In the genomic region with DNA sequence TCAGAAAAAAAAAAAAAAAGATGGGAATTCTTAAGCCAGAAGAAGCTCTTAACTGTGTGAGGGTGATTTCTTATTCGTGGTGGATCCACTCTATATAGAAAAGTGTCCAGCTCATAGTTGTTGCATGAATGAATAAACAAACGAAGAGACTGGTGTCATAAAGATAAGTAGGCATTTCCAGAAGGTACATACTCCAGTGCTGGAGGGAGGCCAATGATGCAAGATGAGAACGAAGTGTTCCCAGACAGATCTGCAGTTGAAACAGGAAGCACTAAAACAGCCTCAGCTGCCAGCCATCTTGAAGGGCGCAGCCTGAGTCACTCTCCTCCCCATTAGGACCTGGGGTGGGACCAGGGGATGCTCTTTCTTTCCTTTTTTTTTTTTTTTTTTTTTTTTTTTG, we compare ENCODE assay signal across 9 cellular contexts. TPM values are rescaled to one million over a fixed set of nuclear protein-coding genes. Genes with fewer than 3 reads are reported as not detected.
A peak's percentile ranks its signal among the peaks of the same experiment; 100 is the strongest.
DNase-seq lines count a peak whose midpoint lies in the region; ATAC-seq, FAIRE-seq and TF ChIP-seq lines count a peak whose summit lies in the region.
"Had no signal": no experiment of that assay in that cellular context is flagged by ENCODE, and none has a peak within 500 bp of the region (broad histone marks: within the 10 kb centered on the region; RNA-seq: fewer than 3 reads in every experiment).

No MANE protein-coding gene starts in this region.

- intact Hi-C loops in heart right ventricle (cut with DNase I) = no loop called here
- intact Hi-C loops in tibial artery (cut with DNase I; ENCODE audit: low total_unique reads) = no loop called here
- intact Hi-C loops in activated T-helper 1 cell treated with anti-CD3 and anti-CD28 coated beads, Interleukin-12 subunit alpha, Interleukin-12 subunit beta, Interleukin-2, Interleukin-4 antibody, amounts not matched to agents 30 ng/mL and 10 ng/mL and 1 ng/mL, durations not matched to agents 14 hours and 24 hours and 36 hours (cut with micrococcal nuclease) = no loop called here

- H3K4me3 ChIP-seq in heart right ventricle (no peak overlapping the region), tibial artery (no peak overlapping the region)

- peaks cover 3% of the 10 kb centered on the region for H3K9me3 Mint-ChIP-seq in activated T-helper 1 cell treated with anti-CD3 and anti-CD28 coated beads, Interleukin-12 subunit alpha, Interleukin-12 subunit beta, Interleukin-2, Interleukin-4 antibody, amounts not matched to agents 30 ng/mL and 10 ng/mL and 1 ng/mL, durations not matched to agents 14 hours and 24 hours and 36 hours

- H3K4me1 Mint-ChIP-seq in activated T-helper 1 cell treated with anti-CD3 and anti-CD28 coated beads, Interleukin-12 subunit alpha, Interleukin-12 subunit beta, Interleukin-2, Interleukin-4 antibody, amounts not matched to agents 30 ng/mL and 10 ng/mL and 1 ng/mL, durations not matched to agents 14 hours and 24 hours and 36 hours (ENCODE audit: low read depth) = peaks cover 6% of the 10 kb centered on the region

- peaks cover 2% of the 10 kb centered on the region for H3K27me3 Mint-ChIP-seq in activated T-helper 1 cell treated with anti-CD3 and anti-CD28 coated beads, Interleukin-12 subunit alpha, Interleukin-12 subunit beta, Interleukin-2, Interleukin-4 antibody, amounts not matched to agents 30 ng/mL and 10 ng/mL and 1 ng/mL, durations not matched to agents 14 hours and 24 hours and 36 hours (ENCODE audit: insufficient read depth)

- H3K27ac Mint-ChIP-seq in activated T-helper 1 cell treated with anti-CD3 and anti-CD28 coated beads, Interleukin-12 subunit alpha, Interleukin-12 subunit beta, Interleukin-2, Interleukin-4 antibody, amounts not matched to agents 30 ng/mL and 10 ng/mL and 1 ng/mL, durations not matched to agents 14 hours and 24 hours and 36 hours = no peak overlapping the region
- H3K27ac Mint-ChIP-seq: activated CD8-positive, alpha-beta T cell treated with anti-CD3 and anti-CD28 coated beads, Interleukin-2, amount 10 ng/mL, durations not matched to agents 7 days and 5 days had no signal

- peak in 6 of 8 donors; percentile 64 to 94 (median 78) for ATAC-seq in heart right ventricle
- ATAC-seq: activated CD8-positive, alpha-beta T cell treated with anti-CD3 and anti-CD28 coated beads, Interleukin-2, amount 10 ng/mL, durations not matched to agents 7 days and 5 days had no signal

- DNase-seq in KG1 (lab: John Stamatoyannopoulos, UW) (peak; percentile 13), RCC 7860 (ENCODE audit: low spot score) (peak; percentile 16), heart right ventricle (peak; percentile 25 to 33), tibial artery (peak; percentile 71 to 73), GM19239 (ENCODE audit: insufficient read length, low spot score) (no peak)
- DNase-seq in activated T-helper 1 cell treated with anti-CD3 and anti-CD28 coated beads, Interleukin-12 subunit alpha, Interleukin-12 subunit beta, Interleukin-2, Interleukin-4 antibody, amounts not matched to agents 30 ng/mL and 10 ng/mL and 1 ng/mL, durations not matched to agents 14 hours and 24 hours and 36 hours (ENCODE audit: low spot score) = no peak
- no peak for DNase-seq in stimulated activated naive CD4-positive, alpha-beta T cell treated with Interleukin-2 at 50 U/mL for 16 hours (lab: John Stamatoyannopoulos, UW)
- DNase-seq: activated CD8-positive, alpha-beta T cell treated with anti-CD3 and anti-CD28 coated beads, Interleukin-2, amount 10 ng/mL, durations not matched to agents 7 days and 5 days had no signal

- no peaks in the 10 kb centered on the region for H3K36me3 Mint-ChIP-seq in activated T-helper 1 cell treated with anti-CD3 and anti-CD28 coated beads, Interleukin-12 subunit alpha, Interleukin-12 subunit beta, Interleukin-2, Interleukin-4 antibody, amounts not matched to agents 30 ng/mL and 10 ng/mL and 1 ng/mL, durations not matched to agents 14 hours and 24 hours and 36 hours (ENCODE audit: low read depth)

- H3K36me3 ChIP-seq in heart right ventricle = no peaks in the 10 kb centered on the region
- no peaks in the 10 kb centered on the region for H3K36me3 ChIP-seq in tibial artery

- H3K4me1 ChIP-seq in heart right ventricle (peaks cover 0 to 16% (median 0%) of the 10 kb centered on the region in 9 donors), tibial artery (peaks cover 0 to 5% (median 0%) of the 10 kb centered on the region in 4 donors)

- no peak overlapping the region for H3K4me3 Mint-ChIP-seq in activated T-helper 1 cell treated with anti-CD3 and anti-CD28 coated beads, Interleukin-12 subunit alpha, Interleukin-12 subunit beta, Interleukin-2, Interleukin-4 antibody, amounts not matched to agents 30 ng/mL and 10 ng/mL and 1 ng/mL, durations not matched to agents 14 hours and 24 hours and 36 hours
- H3K4me3 Mint-ChIP-seq: activated CD8-positive, alpha-beta T cell treated with anti-CD3 and anti-CD28 coated beads, Interleukin-2, amount 10 ng/mL, durations not matched to agents 7 days and 5 days had no signal

- 27 to 44% methylated on average over 4 of the region's 4 CpGs for WGBS in heart right ventricle, 2 donors

- H3K27me3 ChIP-seq in heart right ventricle (no peaks in the 10 kb centered on the region), tibial artery (no peaks in the 10 kb centered on the region)

- H3K27ac ChIP-seq in heart right ventricle (no peak overlapping the region), tibial artery (no peak overlapping the region)

- peaks cover 0 to 3% (median 0%) of the 10 kb centered on the region in 11 donors for H3K9me3 ChIP-seq in heart right ventricle
- H3K9me3 ChIP-seq in tibial artery = no peaks in the 10 kb centered on the region

- FAIRE-seq in RCC 7860 (lab: Jason Lieb, UNC) (no peak), GM19239 (lab: Jason Lieb, UNC) (no peak)
- FAIRE-seq: frontal cortex had no signal

- TF ChIP-seq CTCF in heart right ventricle (IDR thresholded peaks at IDR 0.05) (no peak), tibial artery (IDR thresholded peaks at IDR 0.05) (no peak)

RNA-seq across cellular contexts. Expression of gene HOPX, which starts 47.4 kb away (rescaled TPM):
- total RNA-seq in heart right ventricle = 10 to 100 TPM in 4 of 10 donors, 1 to 10 TPM in 4, under 1 TPM in 2; 0.39 to 90.9 (median 6.1) TPM
- 10 to 100 TPM; 13.1 to 56.3 TPM for polyA plus RNA-seq in heart right ventricle
- 121 and 128 TPM in 2 replicates for total RNA-seq in activated T-helper 1 cell treated with anti-CD3 and anti-CD28 coated beads, Interleukin-12 subunit alpha, Interleukin-12 subunit beta, Interleukin-2, Interleukin-4 antibody, amounts not matched to agents 30 ng/mL and 10 ng/mL and 1 ng/mL, durations not matched to agents 14 hours and 24 hours and 36 hours

Comparison
In these comparisons a context has a peak if more than half of its experiments do, and no peak if none do; other contexts are left out.
1. DNase-seq: peak in KG1 (single experiment), RCC 7860 (single experiment), heart right ventricle (2 of 2) and tibial artery (2 of 2); none in activated T-helper 1 cell treated with anti-CD3 and anti-CD28 coated beads, Interleukin-12 subunit alpha, Interleukin-12 subunit beta, Interleukin-2, Interleukin-4 antibody, amounts not matched to agents 30 ng/mL and 10 ng/mL and 1 ng/mL, durations not matched to agents 14 hours and 24 hours and 36 hours (single experiment), GM19239 (single experiment) and stimulated activated naive CD4-positive, alpha-beta T cell treated with Interleukin-2 at 50 U/mL for 16 hours (single experiment).